In genomic region chr1:9242338-9242969, GRCh38 we compare ENCODE assay signal across 11 cellular contexts. TPM values are rescaled to one million over a fixed set of nuclear protein-coding genes. Genes with fewer than 3 reads are reported as not detected.
DNase-seq lines count a peak whose midpoint lies in the region; TF ChIP-seq lines count a peak whose summit lies in the region.
"Had no signal": no experiment of that assay in that cellular context is flagged by ENCODE, and none has a peak within 500 bp of the region (broad histone marks: within the 10 kb centered on the region; RNA-seq: fewer than 3 reads in every experiment).

No MANE protein-coding gene starts in this region.

- H3K9ac ChIP-seq in mucosa of rectum (ENCODE audit: low read depth in 1 of 2, low read length in 2 of 2): no peak overlapping the region

- H3K27ac ChIP-seq in mucosa of rectum (ENCODE audit: low read depth in 2 of 2, low read length in 2 of 2) (peak overlapping the region; percentile 17 to 46), temporal lobe (ENCODE audit: low read depth, low read length) (peak overlapping the region; percentile 69)

- H3K4me1 ChIP-seq in mucosa of rectum (ENCODE audit: control insufficient read depth in 2 of 2, insufficient read depth in 2 of 2, low read length in 2 of 2) (peaks cover 24 to 53% of the 10 kb centered on the region in 2 donors), BE2C (no peaks in the 10 kb centered on the region)

- DNase-seq in OCI-M1 (lab: John Stamatoyannopoulos, UW) (peak; percentile 27), fibroblast of mammary gland (ENCODE audit: low read depth) (peak; percentile 68), NCI-H1930 (lab: John Stamatoyannopoulos, UW) (no peak), BE2C (no peak)
- DNase-seq in stimulated activated CD4-positive, alpha-beta T cell treated with anti-CD3 and anti-CD28 coated beads, Interleukin-2, amount 100 ng/mL, for 48 hours: no peak
- no peak for DNase-seq in stimulated activated CD4-positive, alpha-beta T cell treated with anti-CD3 and anti-CD28 coated beads, Interleukin-12 subunit alpha, Interleukin-12 subunit beta, amount 100 ng/mL, for 4 hours
- DNase-seq: stimulated activated naive CD4-positive, alpha-beta T cell; T-helper 9 cell had no signal

- peaks cover 8 to 22% of the 10 kb centered on the region in 2 donors for H3K36me3 ChIP-seq in mucosa of rectum (ENCODE audit: control insufficient read depth in 2 of 2, insufficient read depth in 2 of 2, low read length in 2 of 2)
- no peaks in the 10 kb centered on the region for H3K36me3 ChIP-seq in BE2C

- no peaks in the 10 kb centered on the region for H3K27me3 ChIP-seq in mucosa of rectum (ENCODE audit: control insufficient read depth in 2 of 2, insufficient read depth in 2 of 2, low read length in 2 of 2)
- H3K27me3 ChIP-seq in BE2C: no peaks in the 10 kb centered on the region

- H3K4me3 ChIP-seq in fibroblast of mammary gland (ENCODE audit: control insufficient read depth, low read depth, low read length): no peak overlapping the region
- no peak overlapping the region for H3K4me3 ChIP-seq in mucosa of rectum (ENCODE audit: low read length in 2 of 2)
- H3K4me3 ChIP-seq in BE2C (ENCODE audit: low read depth, low read length): no peak overlapping the region
- H3K4me3 ChIP-seq: GM12878 had no signal

- H3K9me3 ChIP-seq in mucosa of rectum (ENCODE audit: control insufficient read depth in 2 of 2, low read length in 2 of 2): no peaks in the 10 kb centered on the region
- no peaks in the 10 kb centered on the region for H3K9me3 ChIP-seq in BE2C

- TF ChIP-seq CTCF in fibroblast of mammary gland (conservative IDR thresholded peaks at IDR 0.05; ENCODE audit: control insufficient read depth, insufficient read depth, low read depth, low read length) (no peak), BE2C (IDR thresholded peaks at IDR 0.05; ENCODE audit: low read depth, low read length) (no peak)

RNA-seq across cellular contexts. Expression of gene H6PD, which starts 7.9 kb away (rescaled TPM):
- 6.4 TPM for total RNA-seq in temporal lobe
- polyA plus RNA-seq in BE2C (2012; ENCODE audit: insufficient read depth, insufficient read length, low read depth): 0.60 TPM

RNA-seq across cellular contexts. Expression of gene SPSB1, which starts 50.2 kb away (rescaled TPM):
- 3.0 TPM for total RNA-seq in temporal lobe
- 8.9 TPM for polyA plus RNA-seq in BE2C (2012; ENCODE audit: insufficient read depth, insufficient read length, low read depth)

Comparison
In these comparisons a context has a peak if more than half of its experiments do, and no peak if none do; other contexts are left out.
1. DNase-seq: peak in OCI-M1 (single experiment) and fibroblast of mammary gland (single experiment); none in stimulated activated CD4-positive, alpha-beta T cell treated with anti-CD3 and anti-CD28 coated beads, Interleukin-2, amount 100 ng/mL, for 48 hours (0 of 2), NCI-H1930 (0 of 2), BE2C (single experiment) and stimulated activated CD4-positive, alpha-beta T cell treated with anti-CD3 and anti-CD28 coated beads, Interleukin-12 subunit alpha, Interleukin-12 subunit beta, amount 100 ng/mL, for 4 hours (single experiment).